23 cellular contexts compared by ENCODE assay signal in the genomic region with DNA sequence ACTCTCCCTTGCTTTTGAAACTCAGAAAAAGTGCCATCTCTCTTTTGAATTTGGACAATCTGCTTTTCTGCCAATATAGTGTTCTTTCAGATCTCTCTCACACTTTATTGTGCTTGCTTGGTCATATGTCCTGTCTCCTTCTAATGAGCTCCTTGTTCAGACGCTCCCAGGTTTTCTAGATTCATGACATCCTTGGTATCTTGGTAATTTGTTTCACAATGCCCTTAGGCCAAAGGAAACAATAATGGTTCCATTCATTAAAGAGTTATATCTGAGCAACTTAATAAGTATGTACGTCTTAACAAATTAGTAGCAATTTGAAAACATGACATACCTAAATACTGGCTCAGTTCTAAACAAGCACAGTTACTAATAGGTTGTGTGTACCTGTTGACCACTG.
A peak's percentile ranks its signal among the peaks of the same experiment; 100 is the strongest.
DNase-seq lines count a peak whose midpoint lies in the region; ATAC-seq, FAIRE-seq and TF ChIP-seq lines count a peak whose summit lies in the region.
"Had no signal": no experiment of that assay in that cellular context is flagged by ENCODE, and none has a peak within 500 bp of the region (broad histone marks: within the 10 kb centered on the region; RNA-seq: fewer than 3 reads in every experiment).

No MANE protein-coding gene starts in this region.

- no peak overlapping the region for H3K27ac ChIP-seq in GM23338 (ENCODE audit: low read depth)
- H3K27ac ChIP-seq in epithelial cell of prostate: peak overlapping the region; percentile 8
- H3K27ac ChIP-seq in keratinocyte (ENCODE audit: control insufficient read depth, insufficient read depth, low read length): no peak overlapping the region
- H3K27ac ChIP-seq: BLaER1, C4-2B had no signal

- ATAC-seq in GM23338: no peak
- ATAC-seq in GM21390 (IDR thresholded peaks at IDR 0.05; ENCODE audit: unreplicated experiment): no peak
- ATAC-seq: CD8-positive, alpha-beta T cell had no signal

- H3K4me3 ChIP-seq in GM23338: no peak overlapping the region
- H3K4me3 ChIP-seq in keratinocyte (ENCODE audit: control insufficient read depth in 2 of 3, extremely low read depth in 1 of 3, insufficient read depth in 2 of 3, low read depth in 1 of 3, low read length in 3 of 3): no peak overlapping the region
- H3K4me3 ChIP-seq: BLaER1 had no signal

- no peak overlapping the region for H3K9ac ChIP-seq in keratinocyte (ENCODE audit: control insufficient read depth, extremely low read depth, insufficient read depth, low read length)
- H3K9ac ChIP-seq: BLaER1 had no signal

- H3K36me3 Mint-ChIP-seq in GM23338 (ENCODE audit: low read depth): peaks cover 2% of the 10 kb centered on the region; the same call in 1 of the 3 replicates
- H3K36me3 Mint-ChIP-seq: CD4-positive, CD25-positive, alpha-beta regulatory T cell; CD8-positive, alpha-beta T cell had no signal

- H3K9me1 ChIP-seq in keratinocyte (ENCODE audit: control insufficient read depth, extremely low read depth, insufficient read depth, low read length): no peaks in the 10 kb centered on the region

- H3K4me2 ChIP-seq in GM23338 (no peak overlapping the region), keratinocyte (ENCODE audit: control insufficient read depth, extremely low read depth, insufficient read depth, low read depth, low read length) (no peak overlapping the region)
- H3K4me2 ChIP-seq: BLaER1 had no signal

- in situ Hi-C loops in SK-MEL-5 (cut with HindIII; ENCODE audit: low pct_unique_long_range_greater_than_20kb, low sequenced_read_pairs): no loop called here

- H3K27me3 ChIP-seq in GM23338 (ENCODE audit: insufficient read depth): no peaks in the 10 kb centered on the region
- no peaks in the 10 kb centered on the region for H3K27me3 ChIP-seq in keratinocyte (ENCODE audit: control insufficient read depth, extremely low read depth, insufficient read depth, low read length)
- H3K27me3 ChIP-seq: BLaER1 had no signal

- H3K9me2 ChIP-seq in GM23338 (ENCODE audit: insufficient read depth): peaks cover 9% of the 10 kb centered on the region; the same call in 1 of the 2 replicates

- H3K27me3 Mint-ChIP-seq in GM23338 (ENCODE audit: insufficient read depth, low read depth, poor library complexity): peaks cover 3% of the 10 kb centered on the region
- H3K27me3 Mint-ChIP-seq: B cell; CD4-positive, CD25-positive, alpha-beta regulatory T cell had no signal

- no peaks in the 10 kb centered on the region for H3K9me3 Mint-ChIP-seq in GM23338

- H3K36me3 ChIP-seq in GM23338 (ENCODE audit: insufficient read depth) (no peaks in the 10 kb centered on the region), keratinocyte (ENCODE audit: control insufficient read depth in 2 of 2, extremely low read depth in 1 of 2, insufficient read depth in 2 of 2, low read length in 2 of 2) (no peaks in the 10 kb centered on the region)
- H3K36me3 ChIP-seq: BLaER1 had no signal

- no peaks in the 10 kb centered on the region for H3K9me3 ChIP-seq in keratinocyte (ENCODE audit: control insufficient read depth, low read depth, low read length)
- H3K9me3 ChIP-seq: BLaER1 had no signal

- FAIRE-seq in keratinocyte (lab: Jason Lieb, UNC): peak; percentile 79
- FAIRE-seq: D721Med, GM12891, GM18507, H1 had no signal

- H3K79me2 ChIP-seq in GM23338 (replicated peaks; ENCODE audit: insufficient read depth) (no peaks in the 10 kb centered on the region), keratinocyte (ENCODE audit: control insufficient read depth, insufficient read depth, low read length) (no peaks in the 10 kb centered on the region)

- no peaks in the 10 kb centered on the region for H4K20me1 ChIP-seq in GM23338 (replicated peaks; ENCODE audit: insufficient read depth)
- no peaks in the 10 kb centered on the region for H4K20me1 ChIP-seq in keratinocyte (ENCODE audit: control insufficient read depth, extremely low read depth, insufficient read depth, low read length)
- H4K20me1 ChIP-seq: BLaER1 had no signal

- no peaks in the 10 kb centered on the region for H3F3A ChIP-seq in GM23338 (replicated peaks; ENCODE audit: low read depth)

- no peak overlapping the region for H3K27ac Mint-ChIP-seq in GM23338
- H3K27ac Mint-ChIP-seq: B cell; CD4-positive, CD25-positive, alpha-beta regulatory T cell; CD8-positive, alpha-beta T cell had no signal

- DNase-seq in GM23338 (ENCODE audit: low spot score) (no peak), SK-MEL-5 (ENCODE audit: low read depth, low spot score) (peak; percentile 97), epithelial cell of prostate (ENCODE audit: low read depth, low spot score) (no peak), keratinocyte (ENCODE audit: low read depth, low spot score) (peak; percentile 41), SIG-M5 treated with dmso at 0.1 percent for 504 hours (lab: John Stamatoyannopoulos, UW; ENCODE audit: unreplicated experiment) (no peak), mucosa of gallbladder (ENCODE audit: low spot score) (no peak), DMS114 treated with DMSO at 0.1 percent for 48 hours (lab: John Stamatoyannopoulos, UW; ENCODE audit: unreplicated experiment) (no peak)
- DNase-seq: CD4-positive, CD25-positive, alpha-beta regulatory T cell; CD8-positive, alpha-beta T cell; DMS 273 treated with DMSO at 0.1 percent for 48 hours; DMS53; DMS79 treated with DMSO at 0.1 percent for 48 hours; GF-D8; H7; HCEC 1CT had no signal

- TF ChIP-seq CTCF in GM23338 (conservative IDR thresholded peaks at IDR 0.05; ENCODE audit: low read depth in 2 of 2) (no peak), keratinocyte (optimal IDR thresholded peaks at IDR 0.05 in 1 of 3, IDR thresholded peaks at IDR 0.05 in 1 of 3, conservative IDR thresholded peaks at IDR 0.05 in 1 of 3; ENCODE audit: extremely low read depth in 1 of 3, insufficient read depth in 2 of 3, low read length in 3 of 3) (no peak)

- dilution Hi-C loops in keratinocyte (cut with MboI; ENCODE audit: extremely low pct_ligation_motif_present, low sequenced_read_pairs): no loop called here

- peak overlapping the region; percentile 30; the same call in 1 of the 2 replicates for H2AFZ ChIP-seq in GM23338
- H2AFZ ChIP-seq in keratinocyte (ENCODE audit: control insufficient read depth, low read length): no peak overlapping the region

- H3K4me1 Mint-ChIP-seq in GM23338: 0 out of 3 replicates have a peak, but pooled peaks cover 3% of the 10 kb centered on the region
- H3K4me1 Mint-ChIP-seq: B cell; CD4-positive, CD25-positive, alpha-beta regulatory T cell had no signal

- no peaks in the 10 kb centered on the region for H3K4me1 ChIP-seq in GM23338 (ENCODE audit: insufficient read depth)
- peaks cover 7% of the 10 kb centered on the region for H3K4me1 ChIP-seq in keratinocyte (ENCODE audit: control insufficient read depth, extremely low read depth, insufficient read depth, low read length)
- H3K4me1 ChIP-seq: BLaER1 had no signal

- H3K4me3 Mint-ChIP-seq in GM23338: no peak overlapping the region
- H3K4me3 Mint-ChIP-seq: B cell; CD4-positive, CD25-positive, alpha-beta regulatory T cell; CD8-positive, alpha-beta T cell had no signal

TF ChIP-seq in GM23338, 12 proteins besides CTCF, POLR2A, EP300 and RAD21 (continues in another document):
- TF ChIP-seq STAT1 (IDR thresholded peaks at IDR 0.05; ENCODE audit: unreplicated experiment) (no peak), JUNB (IDR thresholded peaks at IDR 0.05; ENCODE audit: unreplicated experiment) (no peak), CREB1 (CRISPR knock-in tag; IDR thresholded peaks at IDR 0.05; ENCODE audit: low read depth) (no peak), ZNF331 (CRISPR knock-in tag; IDR thresholded peaks at IDR 0.05; ENCODE audit: low read depth) (no peak), EZH2phosphoT487 (IDR thresholded peaks at IDR 0.05; ENCODE audit: unreplicated experiment) (no peak), NANOG (IDR thresholded peaks at IDR 0.05; ENCODE audit: borderline replicate concordance) (no peak), POLR2AphosphoS5 (IDR thresholded peaks at IDR 0.05; ENCODE audit: low read depth) (no peak), ZNF114 (CRISPR knock-in tag; IDR thresholded peaks at IDR 0.05) (no peak), EZH2 (IDR thresholded peaks at IDR 0.05; ENCODE audit: low read depth, unreplicated experiment) (no peak)

Comparison
In these comparisons a context has a peak if more than half of its experiments do, and no peak if none do; other contexts are left out.
1. DNase-seq: peak in SK-MEL-5 (single experiment) and keratinocyte (single experiment); none in GM23338 (single experiment), epithelial cell of prostate (single experiment), SIG-M5 treated with dmso at 0.1 percent for 504 hours (single experiment), mucosa of gallbladder (single experiment) and DMS114 treated with DMSO at 0.1 percent for 48 hours (single experiment).